In genomic region chr2:226837787-226838603, GRCh38 we compare ENCODE assay signal across 11 cellular contexts. TPM values are rescaled to one million over a fixed set of nuclear protein-coding genes. Genes with fewer than 3 reads are reported as not detected.
DNase-seq lines count a peak whose midpoint lies in the region; ATAC-seq and TF ChIP-seq lines count a peak whose summit lies in the region.
"Had no signal": no experiment of that assay in that cellular context is flagged by ENCODE, and none has a peak within 500 bp of the region (broad histone marks: within the 10 kb centered on the region; RNA-seq: fewer than 3 reads in every experiment).

No MANE protein-coding gene starts in this region.

- intact Hi-C loops in sigmoid colon (cut with DNase I): loop anchor here (2.0 to 10.0 kb wide), 4 partner anchors 37 to 1173 kb away; partner anchors contain the start of gene MFF

- peak overlapping the region; percentile 93 for H3K4me2 ChIP-seq in SK-N-SH

- H3F3A ChIP-seq in SK-N-SH (replicated peaks; ENCODE audit: insufficient read depth): peaks cover 16% of the 10 kb centered on the region

- ATAC-seq in SK-N-SH treated with all-trans-retinoic acid at 6 μM for 48 hours (no peak), HG02588 (IDR thresholded peaks at IDR 0.05; ENCODE audit: unreplicated experiment) (no peak), GM19452 (IDR thresholded peaks at IDR 0.05; ENCODE audit: unreplicated experiment) (no peak)
- ATAC-seq in activated naive CD8-positive, alpha-beta T cell treated with anti-CD3 and anti-CD28 coated beads, Interleukin-2, amount 50 U/mL, for 24 hours: no peak
- ATAC-seq: Right ventricle myocardium inferior had no signal

- peaks cover 76% of the 10 kb centered on the region for H3K4me1 Mint-ChIP-seq in activated naive CD8-positive, alpha-beta T cell treated with anti-CD3 and anti-CD28 coated beads, Interleukin-2, amount 50 U/mL, for 24 hours

- no peak overlapping the region for H3K4me3 ChIP-seq in SK-N-SH (ENCODE audit: low read depth in 2 of 2, low read length in 1 of 2)
- H3K4me3 ChIP-seq in sigmoid colon: no peak overlapping the region

- no peak for TF ChIP-seq EP300 in SK-N-SH (IDR thresholded peaks at IDR 0.05; ENCODE audit: borderline replicate concordance in 1 of 2, low read depth in 1 of 2, low read length in 1 of 2)
- no peak for TF ChIP-seq EP300 in sigmoid colon (IDR thresholded peaks at IDR 0.05)

- H3K79me2 ChIP-seq in SK-N-SH (ENCODE audit: insufficient read depth): peaks cover 41% of the 10 kb centered on the region

- H3K4me3 Mint-ChIP-seq in activated naive CD8-positive, alpha-beta T cell treated with anti-CD3 and anti-CD28 coated beads, Interleukin-2, amount 50 U/mL, for 24 hours: peak overlapping the region; percentile 88

- DNase-seq in SK-N-SH (peak; percentile 14), M059J (ENCODE audit: low read depth) (peak; percentile 9), sigmoid colon (no peak), C1 segment of cervical spinal cord (lab: John Stamatoyannopoulos, UW) (no peak)
- no peak for DNase-seq in activated naive CD8-positive, alpha-beta T cell treated with anti-CD3 and anti-CD28 coated beads, Interleukin-2, amount 50 U/mL, for 24 hours
- DNase-seq: NCI-H1694 treated with DMSO at 0.1 percent for 48 hours, trophoblast cell had no signal

- H3K27me3 Mint-ChIP-seq in activated naive CD8-positive, alpha-beta T cell treated with anti-CD3 and anti-CD28 coated beads, Interleukin-2, amount 50 U/mL, for 24 hours: no peaks in the 10 kb centered on the region

- no peak for TF ChIP-seq RAD21 in SK-N-SH (IDR thresholded peaks at IDR 0.05; ENCODE audit: low read length)

- no peak for TF ChIP-seq POLR2A in sigmoid colon (IDR thresholded peaks at IDR 0.05)

- H3K9me3 ChIP-seq in SK-N-SH (0 out of 2 replicates have a peak, but pooled peaks cover 6% of the 10 kb centered on the region), sigmoid colon (no peaks in the 10 kb centered on the region)

- no peaks in the 10 kb centered on the region for H3K27me3 ChIP-seq in SK-N-SH (ENCODE audit: insufficient read depth)
- no peaks in the 10 kb centered on the region for H3K27me3 ChIP-seq in sigmoid colon

- POLR2A ChIA-PET in SK-N-SH (lab: Yijun Ruan, JAX): no interaction called here

- H3K27ac Mint-ChIP-seq in activated naive CD8-positive, alpha-beta T cell treated with anti-CD3 and anti-CD28 coated beads, Interleukin-2, amount 50 U/mL, for 24 hours: peak overlapping the region; percentile 95

- H4K20me1 ChIP-seq in SK-N-SH (ENCODE audit: insufficient read depth): no peaks in the 10 kb centered on the region

- TF ChIP-seq CTCF in SK-N-SH (IDR thresholded peaks at IDR 0.05) (no peak), sigmoid colon (IDR thresholded peaks at IDR 0.05) (no peak)

- CTCF ChIA-PET in SK-N-SH (lab: Yijun Ruan, JAX): interaction anchor here (0.5 to 1.6 kb wide), 4 partner anchors 23 to 1830 kb away, joined by 3 to 4 read pairs (median 4); no protein-coding TSS in a partner anchor

- H3K9me3 Mint-ChIP-seq in activated naive CD8-positive, alpha-beta T cell treated with anti-CD3 and anti-CD28 coated beads, Interleukin-2, amount 50 U/mL, for 24 hours: no peaks in the 10 kb centered on the region

- whole genome bisulfite sequencing in SK-N-SH (ENCODE audit: low lambda C conversion rate): 65% methylated on average over 12 of the region's 12 CpGs
- WGBS in sigmoid colon, 2 donors: 80 to 91% methylated on average over 12 of the region's 12 CpGs

- H3K36me3 ChIP-seq in SK-N-SH (replicated peaks in 1 of 2; ENCODE audit: control insufficient read depth in 1 of 2, insufficient read depth in 2 of 2, low read length in 1 of 2) (peaks cover 0 to 24% of the 10 kb centered on the region in 2 experiments), sigmoid colon (peaks cover 0 to 5% (median 0%) of the 10 kb centered on the region in 4 donors)

- H3K36me3 Mint-ChIP-seq in activated naive CD8-positive, alpha-beta T cell treated with anti-CD3 and anti-CD28 coated beads, Interleukin-2, amount 50 U/mL, for 24 hours (ENCODE audit: low read depth): peaks cover 52% of the 10 kb centered on the region

- no peaks in the 10 kb centered on the region for H3K9me2 ChIP-seq in SK-N-SH

- H3K4me1 ChIP-seq in SK-N-SH (ENCODE audit: control insufficient read depth in 1 of 2, insufficient read depth in 2 of 2, low read depth in 1 of 2, low read length in 1 of 2) (peaks cover 6 to 18% of the 10 kb centered on the region in 2 experiments; a peak in 3 of 4 replicates), sigmoid colon (peaks cover 0 to 33% (median 26%) of the 10 kb centered on the region in 4 donors)

- H3K9ac ChIP-seq in SK-N-SH: 0 out of 2 replicates have a peak overlapping the region, but pooled peaks have one; percentile 2

- no peak overlapping the region for H2AFZ ChIP-seq in SK-N-SH (ENCODE audit: low read depth)

- H3K27ac ChIP-seq in SK-N-SH (ENCODE audit: low read depth in 2 of 2, low read length in 1 of 2): peak overlapping the region; percentile 51 to 97; a peak in 2 of 4 replicates
- peak overlapping the region in 3 of 4 donors; percentile 98 to 99 (median 99) for H3K27ac ChIP-seq in sigmoid colon

TF ChIP-seq in SK-N-SH, 30 proteins besides CTCF, POLR2A, EP300 and RAD21:
- TF ChIP-seq ELF1 (IDR thresholded peaks at IDR 0.05): no peak
- no peak for TF ChIP-seq RXRA (IDR thresholded peaks at IDR 0.05; ENCODE audit: borderline replicate concordance, low read depth)
- no peak for TF ChIP-seq FOSL2 (IDR thresholded peaks at IDR 0.05; ENCODE audit: borderline replicate concordance, low read depth)
- no peak for TF ChIP-seq TCF12 (IDR thresholded peaks at IDR 0.05)
- TF ChIP-seq GABPA (IDR thresholded peaks at IDR 0.05; ENCODE audit: low read depth): no peak
- no peak for TF ChIP-seq FOXJ3 (CRISPR knock-in tag; IDR thresholded peaks at IDR 0.05)
- TF ChIP-seq POLR2AphosphoS5 (IDR thresholded peaks at IDR 0.05; ENCODE audit: low read depth, low read length): no peak
- TF ChIP-seq USF2 (IDR thresholded peaks at IDR 0.05; ENCODE audit: borderline replicate concordance, low read depth, low read length): no peak
- TF ChIP-seq YY1 (IDR thresholded peaks at IDR 0.05; ENCODE audit: low read depth): no peak

TF ChIP-seq in SK-N-SH treated with all-trans-retinoic acid at 6 μM for 48 hours, 23 proteins besides CTCF, POLR2A, EP300 and RAD21:
- TF ChIP-seq GLIS3 (CRISPR knock-in tag; IDR thresholded peaks at IDR 0.05) (no peak), ZFP3 (CRISPR knock-in tag; IDR thresholded peaks at IDR 0.05) (no peak), CSDC2 (CRISPR knock-in tag; IDR thresholded peaks at IDR 0.05) (no peak), TOX (CRISPR knock-in tag; IDR thresholded peaks at IDR 0.05; ENCODE audit: borderline replicate concordance) (no peak), CSRNP3 (CRISPR knock-in tag; IDR thresholded peaks at IDR 0.05) (no peak), POU6F1 (CRISPR knock-in tag; IDR thresholded peaks at IDR 0.05; ENCODE audit: borderline replicate concordance, low read depth) (no peak)

RNA-seq across cellular contexts. Expression of gene RHBDD1, which starts 2.1 kb away (rescaled TPM):
- 10.3 and 10.8 TPM in 2 replicates for polyA plus RNA-seq in SK-N-SH (2012; rRNA removed)
- polyA plus RNA-seq in SK-N-SH (2012; cell fraction: cytosol; rRNA removed): 10.6 and 11.0 TPM in 2 replicates
- polyA plus RNA-seq in SK-N-SH (2012; cell fraction: nucleus; rRNA removed): 7.6 and 11.7 TPM in 2 replicates
- 4.4 and 11.6 TPM in 2 replicates for total RNA-seq in M059J (2014; rRNA removed; shearing (Covaris generic))
- 10 to 100 TPM; 17.5 to 28.0 (median 23.1) TPM for total RNA-seq in sigmoid colon
- polyA plus RNA-seq in sigmoid colon: 10 to 100 TPM in 1 of 3 donors, 1 to 10 TPM in 2; 1.8 to 13.0 (median 5.3) TPM

RNA-seq across cellular contexts. Expression of gene IRS1, which starts 38.4 kb away (rescaled TPM):
- polyA plus RNA-seq in SK-N-SH (2012; rRNA removed) (15.8 and 16.5 TPM in 2 replicates), sigmoid colon (1 to 10 TPM; 2.3 to 7.6 (median 6.0) TPM)
- 10.2 and 14.6 TPM in 2 replicates for polyA plus RNA-seq in SK-N-SH (2012; cell fraction: cytosol; rRNA removed)
- 11.7 and 14.7 TPM in 2 replicates for polyA plus RNA-seq in SK-N-SH (2012; cell fraction: nucleus; rRNA removed)
- total RNA-seq in M059J (2014; rRNA removed; shearing (Covaris generic)): 12.6 and 13.3 TPM in 2 replicates
- total RNA-seq in sigmoid colon: 10 to 100 TPM; 18.5 to 29.1 (median 23.7) TPM

Comparison
In these comparisons a context has a peak if more than half of its experiments do, and no peak if none do; other contexts are left out.
1. DNase-seq: peak in SK-N-SH (single experiment) and M059J (single experiment); none in activated naive CD8-positive, alpha-beta T cell treated with anti-CD3 and anti-CD28 coated beads, Interleukin-2, amount 50 U/mL, for 24 hours (single experiment), sigmoid colon (single experiment) and C1 segment of cervical spinal cord (0 of 14).